ENCODE assay signal across 19 cellular contexts in the genomic region with DNA sequence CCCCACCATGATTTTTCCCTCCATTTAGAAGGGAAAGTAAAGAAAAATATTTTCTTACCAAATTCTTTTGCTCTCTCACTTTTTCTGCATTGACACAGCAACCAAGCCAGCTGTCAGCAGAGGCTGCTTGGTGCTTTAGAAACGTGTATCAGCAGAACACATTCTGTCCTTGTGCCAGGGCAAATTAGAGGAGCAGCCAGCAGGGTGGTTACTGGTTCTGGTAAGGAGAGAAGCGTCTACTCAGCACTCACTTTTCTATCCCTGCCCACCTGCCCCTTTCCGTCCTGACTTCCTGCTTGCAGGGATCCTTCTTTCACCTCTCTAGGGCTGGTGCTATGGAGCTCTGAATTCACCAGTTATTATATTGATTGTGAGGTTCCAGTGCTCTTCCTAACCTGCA.
DNase-seq lines count a peak whose midpoint lies in the region; ATAC-seq and TF ChIP-seq lines count a peak whose summit lies in the region.
"Had no signal": no experiment of that assay in that cellular context is flagged by ENCODE, and none has a peak within 500 bp of the region (broad histone marks: within the 10 kb centered on the region; RNA-seq: fewer than 3 reads in every experiment).

No MANE protein-coding gene starts in this region.

- no peaks in the 10 kb centered on the region for H3K36me3 Mint-ChIP-seq in chondrocyte (ENCODE audit: low read depth)

- no peaks in the 10 kb centered on the region for H3K9me3 ChIP-seq in right atrium auricular region
- H3K9me3 ChIP-seq: Caco-2, esophagus squamous epithelium, ovary had no signal

- H3K36me3 ChIP-seq in right atrium auricular region = no peaks in the 10 kb centered on the region
- H3K36me3 ChIP-seq in rectal smooth muscle tissue (ENCODE audit: control insufficient read depth, insufficient read depth, low read length) = no peaks in the 10 kb centered on the region
- H3K36me3 ChIP-seq: esophagus squamous epithelium, ovary had no signal

- peaks cover 28% of the 10 kb centered on the region for H3K4me1 Mint-ChIP-seq in chondrocyte (ENCODE audit: low read depth)
- H3K4me1 Mint-ChIP-seq: activated CD4-positive, alpha-beta T cell treated with anti-CD3 and anti-CD28 coated beads, Interleukin-2, amount 10 ng/mL, durations not matched to agents 7 days and 5 days had no signal

- H3K4me1 ChIP-seq in right atrium auricular region (peaks cover 0 to 4% of the 10 kb centered on the region in 2 donors), rectal smooth muscle tissue (ENCODE audit: control insufficient read depth, insufficient read depth, low read length) (peaks cover 2% of the 10 kb centered on the region)
- H3K4me1 ChIP-seq: Caco-2, esophagus squamous epithelium had no signal

- H3K4me3 ChIP-seq in right atrium auricular region (peak overlapping the region; percentile 6 to 17), rectal smooth muscle tissue (ENCODE audit: low read length) (no peak overlapping the region)
- H3K4me3 ChIP-seq: esophagus squamous epithelium, ovary had no signal

- H3K27me3 Mint-ChIP-seq in chondrocyte (ENCODE audit: low read depth) = no peaks in the 10 kb centered on the region
- H3K27me3 Mint-ChIP-seq: activated CD4-positive, alpha-beta T cell treated with anti-CD3 and anti-CD28 coated beads, Interleukin-2, amount 10 ng/mL, durations not matched to agents 7 days and 5 days had no signal

- peak overlapping the region; percentile 25 for H3K27ac Mint-ChIP-seq in chondrocyte (ENCODE audit: unreplicated experiment)
- H3K27ac Mint-ChIP-seq: activated CD4-positive, alpha-beta T cell treated with anti-CD3 and anti-CD28 coated beads, Interleukin-2, amount 10 ng/mL, durations not matched to agents 7 days and 5 days had no signal

- no peak overlapping the region for H3K9ac ChIP-seq in rectal smooth muscle tissue (ENCODE audit: low read length)

- H3K4me3 Mint-ChIP-seq in chondrocyte (ENCODE audit: unreplicated experiment) = no peak overlapping the region
- H3K4me3 Mint-ChIP-seq: activated CD4-positive, alpha-beta T cell treated with anti-CD3 and anti-CD28 coated beads, Interleukin-2, amount 10 ng/mL, durations not matched to agents 7 days and 5 days had no signal

- peak; percentile 13 for DNase-seq in NCI-H1694 treated with DMSO at 0.1 percent for 48 hours (lab: John Stamatoyannopoulos, UW)
- no peak for DNase-seq in chondrocyte (ENCODE audit: low spot score)
- no peak for DNase-seq in right atrium auricular region (ENCODE audit: low spot score)
- DNase-seq in NCI-H748 (lab: John Stamatoyannopoulos, UW; ENCODE audit: unreplicated experiment) = no peak
- no peak for DNase-seq in middle frontal gyrus (ENCODE audit: extremely low spot score, low spot score)
- DNase-seq: activated CD4-positive, alpha-beta T cell treated with anti-CD3 and anti-CD28 coated beads, Interleukin-2, amount 10 ng/mL, durations not matched to agents 7 days and 5 days; AML-193; anterior cingulate cortex; Caco-2; esophagus squamous epithelium; head of caudate nucleus; NCI-H1930; NCI-H510A treated with DMSO at 0.1 percent for 48 hours; OCI-M1; ovary; stimulated activated CD4-positive, alpha-beta T cell treated with anti-CD3 and anti-CD28 coated beads, Interleukin-4, amount 100 ng/mL, for 24 hours had no signal

- H3K27me3 ChIP-seq in right atrium auricular region (no peaks in the 10 kb centered on the region), rectal smooth muscle tissue (ENCODE audit: control insufficient read depth, insufficient read depth, low read length) (no peaks in the 10 kb centered on the region)
- H3K27me3 ChIP-seq: esophagus squamous epithelium, ovary had no signal

- no peaks in the 10 kb centered on the region for H3K9me3 Mint-ChIP-seq in chondrocyte (ENCODE audit: low read depth)
- H3K9me3 Mint-ChIP-seq: activated CD4-positive, alpha-beta T cell treated with anti-CD3 and anti-CD28 coated beads, Interleukin-2, amount 10 ng/mL, durations not matched to agents 7 days and 5 days had no signal

- ATAC-seq in HG03378 (IDR thresholded peaks at IDR 0.05; ENCODE audit: unreplicated experiment) = no peak
- ATAC-seq: SK-N-SH treated with all-trans-retinoic acid at 6 μM for 48 hours had no signal

- H3K27ac ChIP-seq in right atrium auricular region (peak overlapping the region in 1 of 2 donors; percentile 46), rectal smooth muscle tissue (ENCODE audit: low read depth, low read length) (peak overlapping the region; percentile 39)
- H3K27ac ChIP-seq: esophagus squamous epithelium, ovary had no signal

- TF ChIP-seq CTCF in chondrocyte (IDR thresholded peaks at IDR 0.05) = peak; percentile 57
- peak in 1 of 2 donors; percentile 28 for TF ChIP-seq CTCF in right atrium auricular region (IDR thresholded peaks at IDR 0.05)
